Comparison of ENCODE assay signal across 9 cellular contexts in the genomic region with DNA sequence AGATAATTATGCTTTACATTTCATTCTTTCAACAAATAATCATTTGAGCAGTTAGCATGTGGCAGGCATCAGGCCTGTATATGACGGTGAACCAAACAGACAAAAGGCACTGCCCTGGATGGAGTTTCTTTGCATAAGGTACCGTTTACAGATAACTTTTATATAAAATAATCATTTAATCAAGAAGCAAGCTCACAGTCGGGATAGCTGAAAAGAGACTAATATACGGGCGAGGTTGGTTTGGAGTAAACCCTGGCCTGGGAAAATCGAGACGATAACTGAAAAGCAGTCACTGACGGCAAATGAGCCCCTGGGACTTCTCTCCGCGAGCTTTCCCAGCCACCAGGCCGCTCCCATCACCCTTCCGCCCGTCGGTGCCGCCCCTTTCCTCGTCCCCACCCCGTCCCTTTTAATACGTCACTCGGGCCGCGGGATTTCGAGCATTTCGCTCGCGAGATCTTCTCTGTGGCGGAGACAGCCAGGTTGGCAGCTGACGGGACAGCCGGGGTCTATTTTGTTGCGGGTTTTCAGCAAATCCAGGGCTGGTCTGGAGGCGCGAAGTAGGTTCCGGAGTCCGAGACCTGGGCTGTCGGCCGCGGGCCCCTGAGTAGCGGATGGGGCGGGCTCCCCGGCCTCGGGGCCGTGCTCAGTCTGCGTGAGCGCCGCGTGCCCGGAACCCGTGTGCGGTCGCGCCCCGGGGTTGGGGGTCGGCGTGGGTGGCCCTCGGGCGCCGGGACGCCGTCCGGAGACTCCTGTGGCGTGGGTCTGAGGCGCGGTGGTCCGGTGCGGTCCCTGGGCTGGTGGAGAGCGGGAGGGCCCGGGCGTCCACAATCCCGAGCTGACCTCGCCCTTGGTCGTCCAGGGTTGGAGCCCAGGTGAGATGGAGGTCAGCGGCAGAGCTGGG. TPM values are rescaled to one million over a fixed set of nuclear protein-coding genes. Genes with fewer than 3 reads are reported as not detected.
DNase-seq lines count a peak whose midpoint lies in the region; ATAC-seq, FAIRE-seq and TF ChIP-seq lines count a peak whose summit lies in the region.
"Had no signal": no experiment of that assay in that cellular context is flagged by ENCODE, and none has a peak within 500 bp of the region (broad histone marks: within the 10 kb centered on the region; RNA-seq: fewer than 3 reads in every experiment).

A gene (plus strand): TSS at position 462 of the 904 bp plus-strand sequence. CDS start 703 bp downstream, outside the sequence.

- H3K4me1 ChIP-seq in keratinocyte (ENCODE audit: control insufficient read depth, extremely low read depth, insufficient read depth, low read length): peaks cover 8% of the 10 kb centered on the region

- DNase-seq in AG09309 (ENCODE audit: low read depth): peak; percentile 64
- peak; percentile 96 to 98 for DNase-seq in NCI-H446 (lab: John Stamatoyannopoulos, UW)
- peak; percentile 94 for DNase-seq in cerebellar cortex (ENCODE audit: low spot score)
- DNase-seq in keratinocyte (ENCODE audit: low read depth, low spot score): no peak
- peak; percentile 76 to 89 for DNase-seq in stimulated activated CD4-positive, alpha-beta T cell treated with anti-CD3 and anti-CD28 coated beads, Interleukin-15, amount 100 ng/mL, for 1 hour (ENCODE audit: low read depth in 1 of 2, low spot score in 1 of 2)

- H3K4me2 ChIP-seq in keratinocyte (ENCODE audit: control insufficient read depth, extremely low read depth, insufficient read depth, low read depth, low read length): peak within 1 kb of the TSS; percentile 78

- no peaks in the 10 kb centered on the region for H3K9me1 ChIP-seq in keratinocyte (ENCODE audit: control insufficient read depth, extremely low read depth, insufficient read depth, low read length)

- ATAC-seq in GM19025 (IDR thresholded peaks at IDR 0.05; ENCODE audit: low read depth, unreplicated experiment) (peak; percentile 99), HG03342 (IDR thresholded peaks at IDR 0.05; ENCODE audit: unreplicated experiment) (peak; percentile 99)
- peak; percentile 98 for ATAC-seq in activated CD4-positive, CD25-positive, alpha-beta regulatory T cell treated with anti-CD3 and anti-CD28 coated beads, Interleukin-2, amount 50 U/mL, for 24 hours

- no peaks in the 10 kb centered on the region for H3K9me3 ChIP-seq in keratinocyte (ENCODE audit: control insufficient read depth, low read depth, low read length)

- H3K4me3 ChIP-seq in AG09309 (ENCODE audit: control insufficient read depth, low read depth, low read length): peak within 1 kb of the TSS; percentile 87
- H3K4me3 ChIP-seq in keratinocyte (ENCODE audit: control insufficient read depth in 2 of 3, extremely low read depth in 1 of 3, insufficient read depth in 2 of 3, low read depth in 1 of 3, low read length in 3 of 3): peak within 1 kb of the TSS; percentile 85 to 98 (median 94)

- H2AFZ ChIP-seq in keratinocyte (ENCODE audit: control insufficient read depth, low read length): peak within 1 kb of the TSS; percentile 85

- TF ChIP-seq CTCF in AG09309 (IDR thresholded peaks at IDR 0.05; ENCODE audit: control insufficient read depth, insufficient read depth, low read depth, low read length, missing control alignments): no peak
- TF ChIP-seq CTCF in keratinocyte (optimal IDR thresholded peaks at IDR 0.05 in 1 of 3, IDR thresholded peaks at IDR 0.05 in 1 of 3, conservative IDR thresholded peaks at IDR 0.05 in 1 of 3; ENCODE audit: extremely low read depth in 1 of 3, insufficient read depth in 2 of 3, low read length in 3 of 3): no peak

- H3K9ac ChIP-seq in keratinocyte (ENCODE audit: control insufficient read depth, extremely low read depth, insufficient read depth, low read length): peak within 1 kb of the TSS; percentile 96

- H3K79me2 ChIP-seq in keratinocyte (ENCODE audit: control insufficient read depth, insufficient read depth, low read length): peaks cover 49% of the 10 kb centered on the region

- H4K20me1 ChIP-seq in keratinocyte (ENCODE audit: control insufficient read depth, extremely low read depth, insufficient read depth, low read length): no peaks in the 10 kb centered on the region

- no peaks in the 10 kb centered on the region for H3K27me3 ChIP-seq in keratinocyte (ENCODE audit: control insufficient read depth, extremely low read depth, insufficient read depth, low read length)

- peaks cover 0 to 3% of the 10 kb centered on the region in 2 experiments for H3K36me3 ChIP-seq in keratinocyte (ENCODE audit: control insufficient read depth in 2 of 2, extremely low read depth in 1 of 2, insufficient read depth in 2 of 2, low read length in 2 of 2)

- no peak for FAIRE-seq in keratinocyte (lab: Jason Lieb, UNC)
- FAIRE-seq: colon had no signal

- dilution Hi-C loops in keratinocyte (cut with MboI; ENCODE audit: extremely low pct_ligation_motif_present, low sequenced_read_pairs): no loop called here

- peak within 1 kb of the TSS; percentile 91 for H3K27ac ChIP-seq in keratinocyte (ENCODE audit: control insufficient read depth, insufficient read depth, low read length)

RNA-seq across cellular contexts. Expression of the gene that starts here (rescaled TPM):
- 48.0 to 65.2 TPM (median 54.3 TPM) in 3 replicates for polyA plus RNA-seq in keratinocyte
- polyA plus RNA-seq in keratinocyte (2011; ENCODE audit: low read depth): 92.3 TPM
- 37.0 and 64.9 TPM in 2 replicates for polyA plus RNA-seq in keratinocyte (2011; cell fraction: cytosol; rRNA removed)
- polyA plus RNA-seq in keratinocyte (2011; cell fraction: nucleus; rRNA removed): 36.9 and 55.1 TPM in 2 replicates
- polyA plus RNA-seq in keratinocyte (2012; ENCODE audit: low replicate concordance): 52.9 and 56.1 TPM in 2 replicates
- polyA minus RNA-seq in keratinocyte: 19.8 to 107 TPM (median 86.0 TPM) in 3 replicates
- 48.3 TPM for polyA minus RNA-seq in keratinocyte (2011; cell fraction: cytosol; rRNA and poly(A)+ RNA removed)
- 47.9 and 60.2 TPM in 2 replicates for polyA minus RNA-seq in keratinocyte (2011; cell fraction: nucleus; rRNA and poly(A)+ RNA removed)
